ENCODE assay signal across 17 cellular contexts in the genomic region with DNA sequence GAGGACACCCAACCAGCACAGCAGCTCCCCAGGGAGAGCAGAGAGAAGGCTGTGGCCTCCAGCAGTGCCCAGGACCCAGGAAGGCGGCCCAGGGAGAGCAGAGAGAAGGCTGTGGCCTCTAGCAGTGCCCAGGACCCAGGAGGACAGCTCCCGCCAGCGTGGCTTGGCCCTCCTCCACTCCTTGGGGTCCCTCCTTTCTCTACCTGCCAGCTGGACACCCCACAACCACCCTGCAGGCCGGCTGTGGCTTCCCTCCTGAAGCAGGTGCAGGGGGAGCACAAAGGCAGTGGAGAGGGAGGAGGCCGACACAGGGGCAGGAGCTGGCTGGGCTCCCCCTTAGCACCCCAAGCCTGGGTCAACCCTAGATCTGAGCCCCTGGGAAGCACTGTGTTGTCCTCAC. TPM values are rescaled to one million over a fixed set of nuclear protein-coding genes. Genes with fewer than 3 reads are reported as not detected.
DNase-seq lines count a peak whose midpoint lies in the region; ATAC-seq, FAIRE-seq and TF ChIP-seq lines count a peak whose summit lies in the region.
"Had no signal": no experiment of that assay in that cellular context is flagged by ENCODE, and none has a peak within 500 bp of the region (broad histone marks: within the 10 kb centered on the region; RNA-seq: fewer than 3 reads in every experiment).

No MANE protein-coding gene starts in this region.

- in situ Hi-C loops in HepG2 (cut with HindIII; ENCODE audit: extremely low pct_ligation_motif_present, low pct_unique_long_range_greater_than_20kb) = no loop called here

- H3K27ac ChIP-seq in BLaER1 (no peak overlapping the region; the same call in 1 of the 2 replicates), H1 (ENCODE audit: low read depth, low read length) (no peak overlapping the region), HepG2 (ENCODE audit: extremely low read length, insufficient read depth, low read length) (no peak overlapping the region), psoas muscle (peak overlapping the region; percentile 36), OCI-LY7 (ENCODE audit: low read depth, low read length, poor library complexity, severe bottlenecking) (no peak overlapping the region), endodermal cell (ENCODE audit: low read depth, low read length) (no peak overlapping the region), right atrium auricular region (no peak overlapping the region)
- H3K27ac ChIP-seq: A549 had no signal

- H4K5ac ChIP-seq in H1 (ENCODE audit: insufficient read length, low read depth, low read length) = no peak overlapping the region

- peaks cover 32% of the 10 kb centered on the region for H3K36me3 Mint-ChIP-seq in endodermal cell (ENCODE audit: low read depth)
- peaks cover 16% of the 10 kb centered on the region for H3K36me3 Mint-ChIP-seq in activated naive CD8-positive, alpha-beta T cell treated with anti-CD3 and anti-CD28 coated beads for 36 hours

- H3K4me3 Mint-ChIP-seq in endodermal cell = no peak overlapping the region
- no peak overlapping the region for H3K4me3 Mint-ChIP-seq in activated naive CD8-positive, alpha-beta T cell treated with anti-CD3 and anti-CD28 coated beads for 36 hours
- H3K4me3 Mint-ChIP-seq: CD4-positive, CD25-positive, alpha-beta regulatory T cell; GM23338 had no signal

- H3K9me3 ChIP-seq in BLaER1 (no peaks in the 10 kb centered on the region), H1 (ENCODE audit: insufficient read depth in 2 of 2, low read depth in 1 of 2, low read length in 1 of 2) (peaks cover 0 to 26% of the 10 kb centered on the region in 2 experiments; a peak in 2 of 4 replicates), HepG2 (ENCODE audit: low read length) (no peaks in the 10 kb centered on the region), psoas muscle (no peaks in the 10 kb centered on the region), OCI-LY7 (ENCODE audit: low read length) (0 out of 2 replicates have a peak, but pooled peaks cover 5% of the 10 kb centered on the region), endodermal cell (ENCODE audit: control insufficient read depth, low read length) (no peaks in the 10 kb centered on the region), right atrium auricular region (no peaks in the 10 kb centered on the region)
- H3K9me3 ChIP-seq: A549 had no signal

- no peak overlapping the region for H3K4me2 ChIP-seq in BLaER1
- no peak overlapping the region for H3K4me2 ChIP-seq in H1 (ENCODE audit: insufficient read depth in 1 of 2, low read depth in 2 of 2, low read length in 2 of 2)
- H3K4me2 ChIP-seq in HepG2 (ENCODE audit: low read depth, low read length) = no peak overlapping the region
- H3K4me2 ChIP-seq in OCI-LY7 (ENCODE audit: low read length) = no peak overlapping the region
- H3K4me2 ChIP-seq: A549, GM23338 had no signal

- H4K20me1 ChIP-seq in BLaER1 (no peaks in the 10 kb centered on the region), H1 (replicated peaks in 1 of 2; ENCODE audit: control insufficient read depth in 1 of 2, insufficient read depth in 2 of 2, low read length in 2 of 2) (peaks cover 2 to 18% of the 10 kb centered on the region in 2 experiments), HepG2 (ENCODE audit: insufficient read depth, low read length) (no peaks in the 10 kb centered on the region), OCI-LY7 (ENCODE audit: insufficient read depth, low read length) (no peaks in the 10 kb centered on the region)

- no peaks in the 10 kb centered on the region for H3K27me3 Mint-ChIP-seq in endodermal cell (ENCODE audit: insufficient read depth)
- H3K27me3 Mint-ChIP-seq in activated naive CD8-positive, alpha-beta T cell treated with anti-CD3 and anti-CD28 coated beads for 36 hours = no peaks in the 10 kb centered on the region
- H3K27me3 Mint-ChIP-seq: CD4-positive, CD25-positive, alpha-beta regulatory T cell had no signal

- TF ChIP-seq CTCF in H1 (IDR thresholded peaks at IDR 0.05; ENCODE audit: control extremely low read depth in 1 of 3, insufficient read depth in 1 of 3, low read depth in 1 of 3, low read length in 3 of 3) (no peak), HepG2 (CRISPR knock-in tag; IDR thresholded peaks at IDR 0.05) (no peak), psoas muscle (IDR thresholded peaks at IDR 0.05) (no peak), OCI-LY7 (conservative IDR thresholded peaks at IDR 0.05; ENCODE audit: low read length) (no peak), endodermal cell (conservative IDR thresholded peaks at IDR 0.05) (no peak), right atrium auricular region (IDR thresholded peaks at IDR 0.05) (no peak)

- no peak overlapping the region for H3K56ac ChIP-seq in H1 (replicated peaks; ENCODE audit: insufficient read length, low read depth, low read length)

- H3K4me3 ChIP-seq in BLaER1 (no peak overlapping the region), H1 (ENCODE audit: extremely low read depth in 1 of 4, insufficient read depth in 2 of 4, low read depth in 3 of 4, low read length in 4 of 4) (no peak overlapping the region), HepG2 (replicated peaks in 1 of 3; ENCODE audit: insufficient read depth in 1 of 3, low read depth in 2 of 3, low read length in 3 of 3) (no peak overlapping the region), psoas muscle (no peak overlapping the region), OCI-LY7 (ENCODE audit: low read depth, low read length, poor library complexity, severe bottlenecking) (no peak overlapping the region), endodermal cell (ENCODE audit: low read length) (no peak overlapping the region), right atrium auricular region (no peak overlapping the region)
- H3K4me3 ChIP-seq: A549, GM23338 had no signal

- H3K14ac ChIP-seq in H1 (ENCODE audit: insufficient read length) = no peak overlapping the region

- no peak overlapping the region for H2BK20ac ChIP-seq in H1 (ENCODE audit: low read length)

- WGBS in H1 (ENCODE audit: extremely low coverage in 1 of 2, insufficient coverage in 1 of 2, insufficient read length in 1 of 2, insufficient replicate concordance in 2 of 2, low coverage in 1 of 2, low lambda C conversion rate in 2 of 2, missing lambda C conversion rate in 1 of 2), 2 experiments = 73% methylated on average over 4 of the region's 5 CpGs; no CpG with 5 or more reads in 1 of the 2 experiments
- WGBS in HepG2 (ENCODE audit: low lambda C conversion rate) = 70% methylated on average over 4 of the region's 5 CpGs
- 83 to 89% (median 87%) methylated on average over 5 of the region's 5 CpGs for WGBS in psoas muscle, 3 donors
- WGBS in endodermal cell (ENCODE audit: insufficient coverage in 1 of 2, insufficient read length in 1 of 2), 2 experiments = 82 to 88% methylated on average over 3 to 5 of the region's 5 CpGs

- H3K27ac Mint-ChIP-seq in endodermal cell = no peak overlapping the region
- H3K27ac Mint-ChIP-seq in activated naive CD8-positive, alpha-beta T cell treated with anti-CD3 and anti-CD28 coated beads for 36 hours = no peak overlapping the region
- H3K27ac Mint-ChIP-seq: GM23338 had no signal

- peaks cover 37% of the 10 kb centered on the region for H3K4me1 ChIP-seq in BLaER1
- H3K4me1 ChIP-seq in H1 (replicated peaks in 1 of 4; ENCODE audit: control insufficient read depth in 3 of 4, insufficient read depth in 4 of 4, low read length in 3 of 4) = no peaks in the 10 kb centered on the region
- peaks cover 7% of the 10 kb centered on the region; the same call in 1 of the 2 replicates for H3K4me1 ChIP-seq in HepG2 (ENCODE audit: insufficient read depth, low read length)
- H3K4me1 ChIP-seq in psoas muscle = peaks cover 12% of the 10 kb centered on the region
- no peaks in the 10 kb centered on the region for H3K4me1 ChIP-seq in OCI-LY7 (ENCODE audit: insufficient read depth, low read length, poor library complexity, severe bottlenecking)
- H3K4me1 ChIP-seq in endodermal cell (ENCODE audit: control insufficient read depth, insufficient read depth, low read length) = no peaks in the 10 kb centered on the region
- no peaks in the 10 kb centered on the region for H3K4me1 ChIP-seq in right atrium auricular region
- H3K4me1 ChIP-seq: A549 had no signal

- H3K23me2 ChIP-seq in H1 (ENCODE audit: low read depth, low read length) = peaks cover 19% of the 10 kb centered on the region; the same call in 1 of the 2 replicates

- intact Hi-C loops in HepG2 (cut with micrococcal nuclease; ENCODE audit: unreplicated experiment) (loop anchor here (5.0 kb wide), 2 partner anchors 115 to 130 kb away; partner anchors contain the start of genes CENPX, DCXR and LRRC45), psoas muscle (cut with DNase I) (loop anchor here (2.0 to 5.0 kb wide), 3 partner anchors 45 to 190 kb away; partner anchors contain the start of genes NOTUM (in 2 of the 2) and RAC3 (in 1 of the 2)), OCI-LY7 (cut with micrococcal nuclease; ENCODE audit: unreplicated experiment) (no loop called here)

- no peak overlapping the region for H2BK120ac ChIP-seq in H1 (replicated peaks; ENCODE audit: low read depth, low read length)

- no peak overlapping the region for H2BK5ac ChIP-seq in H1 (ENCODE audit: low read depth, low read length)

- no peak overlapping the region for H3K23ac ChIP-seq in H1 (ENCODE audit: insufficient read length)

- H2BK12ac ChIP-seq in H1 (ENCODE audit: low read depth, low read length) = no peak overlapping the region

- TF ChIP-seq EP300 in H1 (IDR thresholded peaks at IDR 0.05; ENCODE audit: borderline replicate concordance in 1 of 2, low read depth in 2 of 2, low read length in 2 of 2) (no peak), HepG2 (IDR thresholded peaks at IDR 0.05; ENCODE audit: low read depth in 2 of 2, low read length in 2 of 2) (no peak), HepG2 (CRISPR knock-in tag; IDR thresholded peaks at IDR 0.05; ENCODE audit: borderline replicate concordance) (no peak)

- no peak overlapping the region for H3K18ac ChIP-seq in H1 (ENCODE audit: extremely low read depth, low read length)

- TF ChIP-seq RAD21 in H1 (IDR thresholded peaks at IDR 0.05 in 1 of 2, conservative IDR thresholded peaks at IDR 0.05 in 1 of 2; ENCODE audit: low read depth in 2 of 2, low read length in 2 of 2) (no peak), HepG2 (CRISPR knock-in tag; IDR thresholded peaks at IDR 0.05) (no peak)

- H3K4ac ChIP-seq in H1 (replicated peaks; ENCODE audit: insufficient read length, low read depth, low read length) = no peak overlapping the region

- H4K8ac ChIP-seq in H1 (ENCODE audit: extremely low read depth, insufficient read depth, low read length) = peak overlapping the region; percentile 25; the same call in 1 of the 2 replicates

- 0 out of 2 replicates have a peak overlapping the region, but pooled peaks have one; percentile 19 for H3K9ac ChIP-seq in BLaER1
- no peak overlapping the region for H3K9ac ChIP-seq in H1 (replicated peaks in 1 of 4; ENCODE audit: extremely low read depth in 1 of 4, low read depth in 3 of 4, low read length in 3 of 4)
- no peak overlapping the region for H3K9ac ChIP-seq in HepG2 (ENCODE audit: insufficient read depth, low read depth, low read length)
- H3K9ac ChIP-seq in endodermal cell (ENCODE audit: extremely low read depth, low read length, poor library complexity, severe bottlenecking) = no peak overlapping the region

- peaks cover 14% of the 10 kb centered on the region for H3K9me3 Mint-ChIP-seq in endodermal cell
- H3K9me3 Mint-ChIP-seq in activated naive CD8-positive, alpha-beta T cell treated with anti-CD3 and anti-CD28 coated beads for 36 hours = no peaks in the 10 kb centered on the region

- H2AFZ ChIP-seq in H1 (ENCODE audit: low read length) (no peak overlapping the region), HepG2 (ENCODE audit: low read length) (no peak overlapping the region), OCI-LY7 (ENCODE audit: low read length) (no peak overlapping the region)
- H2AFZ ChIP-seq: GM23338 had no signal

- no TSS peak for BruUV-seq in HepG2 (replicated peaks; lab: Mats Ljungman, UMichigan)
- BruUV-seq in OCI-LY7 (replicated peaks; lab: Mats Ljungman, UMichigan) = no TSS peak

- no peaks in the 10 kb centered on the region for H3K27me3 ChIP-seq in BLaER1
- H3K27me3 ChIP-seq in H1 (replicated peaks in 1 of 4; ENCODE audit: control insufficient read depth in 3 of 4, extremely low read depth in 1 of 4, insufficient read depth in 3 of 4, low read length in 3 of 4) = no peaks in the 10 kb centered on the region
- H3K27me3 ChIP-seq in HepG2 (ENCODE audit: control insufficient read depth in 1 of 2, insufficient read depth in 2 of 2, low read length in 2 of 2) = no peaks in the 10 kb centered on the region
- H3K27me3 ChIP-seq in psoas muscle (ENCODE audit: insufficient read depth in 3 of 3, low read length in 2 of 3) = no peaks in the 10 kb centered on the region
- no peaks in the 10 kb centered on the region for H3K27me3 ChIP-seq in endodermal cell (ENCODE audit: control insufficient read depth, insufficient read depth, low read length, poor library complexity, severe bottlenecking)
- H3K27me3 ChIP-seq in right atrium auricular region = no peaks in the 10 kb centered on the region

- CTCF ChIA-PET in H1 (lab: Charles Lee; ENCODE audit: partially characterized antibody) (interaction anchor here (0.8 to 2.1 kb wide), 10 partner anchors 10 to 124 kb away, joined by 3 to 6 read pairs (median 3); no protein-coding TSS in a partner anchor), HepG2 (lab: Yijun Ruan, JAX; ENCODE audit: low intra/inter-chr PET ratio, low total read pairs) (no interaction called here), OCI-LY7 (lab: Charles Lee; ENCODE audit: unreplicated experiment) (no interaction called here)

- no peaks in the 10 kb centered on the region for H3K79me1 ChIP-seq in H1 (ENCODE audit: low read depth, low read length)

- POLR2A ChIA-PET in H1 (lab: Charles Lee; ENCODE audit: partially characterized antibody) (interaction anchor here (0.6 to 1.4 kb wide), 3 partner anchors 39 to 87 kb away, joined by 3 read pairs; partner anchors contain the start of gene DUS1L), HepG2 (lab: Yijun Ruan, JAX) (interaction anchor here (1.2 kb wide), 1 partner anchor 54 kb away, joined by 4 read pairs; no protein-coding TSS in a partner anchor), OCI-LY7 (lab: Charles Lee) (no interaction called here)

- FAIRE-seq in H1 (lab: Jason Lieb, UNC) (no peak), HepG2 (lab: Jason Lieb, UNC) (no peak)
- FAIRE-seq: A549 had no signal

- peaks cover 2% of the 10 kb centered on the region for H3K4me1 Mint-ChIP-seq in endodermal cell
- H3K4me1 Mint-ChIP-seq in activated naive CD8-positive, alpha-beta T cell treated with anti-CD3 and anti-CD28 coated beads for 36 hours = peaks cover 5% of the 10 kb centered on the region
- H3K4me1 Mint-ChIP-seq: GM23338 had no signal

- ATAC-seq in HepG2 (no peak), psoas muscle (peak in 1 of 4 donors; percentile 4)
- ATAC-seq: A549, GM23338, PC-3 had no signal

- no peak for DNase-seq in H1 (ENCODE audit: low read depth in 1 of 2, low spot score in 2 of 2)
- no peak for DNase-seq in HepG2 (ENCODE audit: low spot score)
- DNase-seq in psoas muscle = no peak
- DNase-seq in OCI-LY7 (ENCODE audit: low spot score) = no peak
- DNase-seq in endodermal cell = no peak
- DNase-seq in activated naive CD8-positive, alpha-beta T cell treated with anti-CD3 and anti-CD28 coated beads for 36 hours = no peak
- DNase-seq in right atrium auricular region (ENCODE audit: low spot score) = no peak
- DNase-seq: Calu3; CD4-positive, CD25-positive, alpha-beta regulatory T cell; KG1; NCI-H1048; NCI-H2107; NCI-H69; PC-3 had no signal

- H3K9me2 ChIP-seq in OCI-LY7 (ENCODE audit: insufficient read depth, low read length) = no peaks in the 10 kb centered on the region

- H3K79me2 ChIP-seq in H1 (ENCODE audit: control insufficient read depth in 1 of 2, insufficient read depth in 2 of 2, low read length in 2 of 2) (no peaks in the 10 kb centered on the region), HepG2 (ENCODE audit: insufficient read depth, low read length) (no peaks in the 10 kb centered on the region), OCI-LY7 (ENCODE audit: insufficient read depth, low read depth, low read length) (no peaks in the 10 kb centered on the region)

- TF ChIP-seq POLR2A in H1 (IDR thresholded peaks at IDR 0.05; ENCODE audit: control extremely low read depth in 1 of 2, low read depth in 2 of 2, low read length in 2 of 2) (no peak), HepG2 (IDR thresholded peaks at IDR 0.05; ENCODE audit: insufficient read depth in 1 of 2, low read depth in 2 of 2, low read length in 2 of 2) (no peak)

- no peak overlapping the region for H4K91ac ChIP-seq in H1 (replicated peaks; ENCODE audit: insufficient read length, low read length)

- H2AK5ac ChIP-seq in H1 (ENCODE audit: low read depth, low read length) = no peak overlapping the region

- H3K36me3 ChIP-seq in BLaER1 (0 out of 2 replicates have a peak, but pooled peaks cover 3% of the 10 kb centered on the region), H1 (ENCODE audit: control insufficient read depth in 2 of 4, insufficient read depth in 4 of 4, low read length in 3 of 4) (no peaks in the 10 kb centered on the region), HepG2 (replicated peaks in 1 of 2; ENCODE audit: control insufficient read depth in 1 of 2, insufficient read depth in 2 of 2, low read length in 2 of 2) (no peaks in the 10 kb centered on the region; a peak in 2 of 5 replicates), psoas muscle (ENCODE audit: insufficient read depth in 1 of 2, low read depth in 1 of 2) (no peaks in the 10 kb centered on the region), OCI-LY7 (ENCODE audit: insufficient read depth, low read length) (peaks cover 5% of the 10 kb centered on the region), endodermal cell (ENCODE audit: control insufficient read depth, insufficient read depth, low read length) (no peaks in the 10 kb centered on the region), right atrium auricular region (no peaks in the 10 kb centered on the region)

- no peak overlapping the region for H2BK15ac ChIP-seq in H1 (ENCODE audit: low read length)

RNA-seq across cellular contexts. Expression of gene FASN, which starts 54.1 kb away (rescaled TPM):
- 559 and 561 TPM in 2 replicates for total RNA-seq in H1 (2021; fragmentation: NEBNext Ultra II Directional; extraction: Animal tissue kit (Norgen Biotek cat#: 25700))
- polyA plus RNA-seq in H1 (2011; rRNA removed) (143 and 206 TPM in 2 replicates), HepG2 (2011; rRNA removed) (51.7 and 92.4 TPM in 2 replicates), psoas muscle (10 to 100 TPM in 2 of 3 donors, 1 to 10 TPM in 1; 8.9 to 26.5 (median 12.0) TPM)
- polyA plus RNA-seq in H1 (2011; cell fraction: cytosol; rRNA removed) = 95.7 TPM
- polyA plus RNA-seq in H1 (2011; cell fraction: nucleus; rRNA removed) = 314 TPM
- polyA plus RNA-seq in H1 (2012, experiment 1 of 2) = 203 to 428 TPM (median 382 TPM) in 4 replicates
- 299 TPM for polyA plus RNA-seq in H1 (2012, experiment 2 of 2)
- polyA plus RNA-seq in H1 (2013, experiment 1 of 2) = 202 TPM
- polyA plus RNA-seq in H1 (2013, experiment 2 of 2) = 154 TPM
- polyA minus RNA-seq in H1 (2011; rRNA and poly(A)+ RNA removed) = 112 and 123 TPM in 2 replicates
- polyA minus RNA-seq in H1 (2011; cell fraction: cytosol; rRNA and poly(A)+ RNA removed) = 386 TPM
- polyA minus RNA-seq in H1 (2011; cell fraction: nucleus; rRNA and poly(A)+ RNA removed) = 183 TPM
- total RNA-seq in HepG2 (2016; rRNA removed; fragmentation: Illumina TruSeq; extraction: Trizol) (101 and 192 TPM in 2 replicates), psoas muscle (10 to 100 TPM; 17.2 to 37.3 (median 23.4) TPM), OCI-LY7 (2022) (299 and 364 TPM in 2 replicates), endodermal cell (100 to 1,000 TPM; 371 to 498 TPM), right atrium auricular region (10 to 100 TPM; 13.8 to 46.4 TPM)
- 28.4 and 29.9 TPM in 2 replicates for total RNA-seq in HepG2 (2016; cell fraction: cytosol; rRNA removed; fragmentation: Illumina TruSeq; extraction: Trizol; ENCODE audit: low read depth)
- total RNA-seq in HepG2 (2016; cell fraction: insoluble cytoplasmic fraction; rRNA removed; fragmentation: Illumina TruSeq; extraction: Trizol) = 118 and 157 TPM in 2 replicates
- total RNA-seq in HepG2 (2016; cell fraction: membrane; rRNA removed; fragmentation: Illumina TruSeq; extraction: Trizol) = 63.2 and 68.3 TPM in 2 replicates
- 147 and 173 TPM in 2 replicates for total RNA-seq in HepG2 (2016; cell fraction: nucleus; rRNA removed; fragmentation: Illumina TruSeq; extraction: Trizol)
- polyA plus RNA-seq in HepG2 (2011; cell fraction: cytosol; rRNA removed) = 62.2 and 67.6 TPM in 2 replicates
- polyA plus RNA-seq in HepG2 (2011; cell fraction: nucleus; rRNA removed) = 516 and 545 TPM in 2 replicates
- polyA plus RNA-seq in HepG2 (2012) = 163 and 245 TPM in 2 replicates
- 24.8 and 25.4 TPM in 2 replicates for polyA plus RNA-seq in HepG2 (2016; cell fraction: cytosol; fragmentation: Illumina TruSeq; extraction: Trizol; ENCODE audit: low read depth)
- polyA plus RNA-seq in HepG2 (2016; cell fraction: insoluble cytoplasmic fraction; fragmentation: Illumina TruSeq; extraction: Trizol; ENCODE audit: low read depth) = 209 and 303 TPM in 2 replicates
- 52.3 and 61.0 TPM in 2 replicates for polyA plus RNA-seq in HepG2 (2016; cell fraction: membrane; fragmentation: Illumina TruSeq; extraction: Trizol; ENCODE audit: low read depth)
- polyA plus RNA-seq in HepG2 (2016; cell fraction: nucleus; fragmentation: Illumina TruSeq; extraction: Trizol; ENCODE audit: insufficient read depth, low read depth) = 501 and 529 TPM in 2 replicates
- polyA minus RNA-seq in HepG2 (2011; rRNA and poly(A)+ RNA removed; ENCODE audit: low replicate concordance) = 35.6 and 241 TPM in 2 replicates
- polyA minus RNA-seq in HepG2 (2011; cell fraction: cytosol; rRNA and poly(A)+ RNA removed) = 226 and 344 TPM in 2 replicates
- polyA minus RNA-seq in HepG2 (2011; cell fraction: nucleus; rRNA and poly(A)+ RNA removed) = 97.7 and 151 TPM in 2 replicates
- total RNA-seq in OCI-LY7 (2014; rRNA removed; shearing (Covaris generic)) = 94.4 and 111 TPM in 2 replicates
- polyA plus RNA-seq in endodermal cell (2013, experiment 1 of 2) = 301 TPM
- 312 TPM for polyA plus RNA-seq in endodermal cell (2013, experiment 2 of 2)
- total RNA-seq in activated naive CD8-positive, alpha-beta T cell treated with anti-CD3 and anti-CD28 coated beads for 36 hours = 100 to 1,000 TPM; 282 to 287 TPM
